8 cellular contexts compared by ENCODE assay signal in genomic region chr13:41193919-41194824, GRCh38. TPM values are rescaled to one million over a fixed set of nuclear protein-coding genes. Genes with fewer than 3 reads are reported as not detected.
DNase-seq lines count a peak whose midpoint lies in the region; ATAC-seq, FAIRE-seq and TF ChIP-seq lines count a peak whose summit lies in the region.

A gene with protein sequence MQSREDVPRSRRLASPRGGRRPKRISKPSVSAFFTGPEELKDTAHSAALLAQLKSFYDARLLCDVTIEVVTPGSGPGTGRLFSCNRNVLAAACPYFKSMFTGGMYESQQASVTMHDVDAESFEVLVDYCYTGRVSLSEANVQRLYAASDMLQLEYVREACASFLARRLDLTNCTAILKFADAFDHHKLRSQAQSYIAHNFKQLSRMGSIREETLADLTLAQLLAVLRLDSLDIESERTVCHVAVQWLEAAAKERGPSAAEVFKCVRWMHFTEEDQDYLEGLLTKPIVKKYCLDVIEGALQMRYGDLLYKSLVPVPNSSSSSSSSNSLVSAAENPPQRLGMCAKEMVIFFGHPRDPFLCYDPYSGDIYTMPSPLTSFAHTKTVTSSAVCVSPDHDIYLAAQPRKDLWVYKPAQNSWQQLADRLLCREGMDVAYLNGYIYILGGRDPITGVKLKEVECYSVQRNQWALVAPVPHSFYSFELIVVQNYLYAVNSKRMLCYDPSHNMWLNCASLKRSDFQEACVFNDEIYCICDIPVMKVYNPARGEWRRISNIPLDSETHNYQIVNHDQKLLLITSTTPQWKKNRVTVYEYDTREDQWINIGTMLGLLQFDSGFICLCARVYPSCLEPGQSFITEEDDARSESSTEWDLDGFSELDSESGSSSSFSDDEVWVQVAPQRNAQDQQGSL (minus strand): TSS chr13:41194569. CDS start chr13:41194257, 312 bp downstream.

- FAIRE-seq in bronchial epithelial cell (lab: Jason Lieb, UNC), result no peak

- H3K4me3 ChIP-seq in AG09309 (ENCODE audit: control insufficient read depth, low read depth, low read length), result peak within 1 kb of the TSS; percentile 63
- peak within 1 kb of the TSS; percentile 57 for H3K4me3 ChIP-seq in WI38 (ENCODE audit: low read depth, low read length)
- peak within 1 kb of the TSS; percentile 59 for H3K4me3 ChIP-seq in bronchial epithelial cell (ENCODE audit: low read depth, low read length)
- H3K4me3 ChIP-seq in skin epidermis, result peak within 1 kb of the TSS; percentile 35 to 63 (median 52)

- peak within 1 kb of the TSS; percentile 57 to 94 (median 85) for H3K27ac ChIP-seq in skin epidermis

- no peaks in the 10 kb centered on the region for H3K36me3 ChIP-seq in bronchial epithelial cell (ENCODE audit: control insufficient read depth, insufficient read depth, low read length)

- DNase-seq in AG09309 (ENCODE audit: low read depth) (peak; percentile 87), NCI-H226 (peak; percentile 99), bronchial epithelial cell (ENCODE audit: low read depth) (peak; percentile 92), iPS-NIHi11 (ENCODE audit: low spot score) (peak; percentile 92)

- peak; percentile 97 for ATAC-seq in GM19023 (IDR thresholded peaks at IDR 0.05; ENCODE audit: unreplicated experiment)
- ATAC-seq in HG03196 (IDR thresholded peaks at IDR 0.05; ENCODE audit: unreplicated experiment), result peak; percentile 95

- H3K27me3 ChIP-seq in bronchial epithelial cell (ENCODE audit: control insufficient read depth, insufficient read depth, low read length), result no peaks in the 10 kb centered on the region

- TF ChIP-seq CTCF in AG09309 (IDR thresholded peaks at IDR 0.05; ENCODE audit: control insufficient read depth, insufficient read depth, low read depth, low read length, missing control alignments) (no peak), WI38 (IDR thresholded peaks at IDR 0.05; ENCODE audit: low read depth, low read length) (no peak), bronchial epithelial cell (IDR thresholded peaks at IDR 0.05; ENCODE audit: insufficient read depth, low read length, severe bottlenecking) (no peak)

RNA-seq across cellular contexts. Expression of the gene that starts here (rescaled TPM):
- total RNA-seq in bronchial epithelial cell, result 7.2 and 9.5 TPM in 2 replicates

Comparison
In these comparisons a context has a peak if more than half of its experiments do, and no peak if none do; other contexts are left out.
1. Peak in every context shown above with its lines: DNase-seq, ATAC-seq, H3K4me3 ChIP-seq and H3K27ac ChIP-seq.